In the genomic region with DNA sequence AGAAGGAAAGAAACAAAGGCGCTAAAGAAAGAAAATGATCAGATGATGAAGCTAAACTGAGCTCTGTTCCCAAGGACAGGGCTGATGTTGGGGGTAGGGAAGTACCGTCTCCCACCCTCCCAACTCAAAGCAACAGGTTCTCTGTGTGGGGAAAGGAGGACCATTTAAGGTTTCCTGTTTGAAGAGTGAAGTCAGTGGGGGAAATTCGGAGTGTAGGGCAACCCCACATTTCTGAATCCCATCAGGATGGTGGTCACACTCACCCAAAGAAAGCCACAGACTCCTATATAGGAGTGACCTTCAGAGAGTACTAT, we compare ENCODE assay signal across 11 cellular contexts.
"Had no signal": no experiment of that assay in that cellular context is flagged by ENCODE, and none has a peak within 500 bp of the region (broad histone marks: within the 10 kb centered on the region; RNA-seq: fewer than 3 reads in every experiment).

No MANE protein-coding gene starts in this region.

- H3K4me3 ChIP-seq: PC-9, SK-N-MC had no signal

- H3K4me3 Mint-ChIP-seq: activated B cell treated with CpG ODN at 0.5 μM for 24 hours; activated CD4-positive, alpha-beta T cell treated with anti-CD3 and anti-CD28 coated beads, Interleukin-2, amount 10 ng/mL, durations not matched to agents 24 days and 14 days; activated CD8-positive, alpha-beta memory T cell treated with anti-CD3 and anti-CD28 coated beads, Interleukin-2, amount 10 ng/mL, durations not matched to agents 7 days and 5 days; activated naive CD8-positive, alpha-beta T cell treated with anti-CD3 and anti-CD28 coated beads, Interleukin-2, amount 50 U/mL, for 24 hours; central memory CD8-positive, alpha-beta T cell; T-helper 1 cell treated with Interleukin-12 subunit alpha and Interleukin-12 subunit beta and Interleukin-4 antibody, amounts not matched to agents 30 μg/mL and 1 μg/mL, for 36 hours had no signal

- H3K27ac Mint-ChIP-seq: activated B cell treated with CpG ODN at 0.5 μM for 24 hours; activated CD4-positive, alpha-beta T cell treated with anti-CD3 and anti-CD28 coated beads, Interleukin-2, amount 10 ng/mL, durations not matched to agents 24 days and 14 days; activated CD8-positive, alpha-beta memory T cell treated with anti-CD3 and anti-CD28 coated beads, Interleukin-2, amount 10 ng/mL, durations not matched to agents 7 days and 5 days; activated naive CD4-positive, alpha-beta T cell treated with anti-CD3 and anti-CD28 coated beads, Interleukin-2, amount 50 U/mL, for 72 hours; activated naive CD8-positive, alpha-beta T cell treated with anti-CD3 and anti-CD28 coated beads, Interleukin-2, amount 50 U/mL, for 24 hours; T-helper 1 cell treated with Interleukin-12 subunit alpha and Interleukin-12 subunit beta and Interleukin-4 antibody, amounts not matched to agents 30 μg/mL and 1 μg/mL, for 36 hours had no signal

- H3K4me2 ChIP-seq: PC-9 had no signal

- H3K9me3 Mint-ChIP-seq: activated B cell treated with CpG ODN at 0.5 μM for 24 hours; activated CD4-positive, alpha-beta T cell treated with anti-CD3 and anti-CD28 coated beads, Interleukin-2, amount 10 ng/mL, durations not matched to agents 24 days and 14 days; activated naive CD4-positive, alpha-beta T cell treated with anti-CD3 and anti-CD28 coated beads, Interleukin-2, amount 50 U/mL, for 72 hours; activated naive CD8-positive, alpha-beta T cell treated with anti-CD3 and anti-CD28 coated beads, Interleukin-2, amount 50 U/mL, for 24 hours; activated T-cell treated with anti-CD3 and anti-CD28 coated beads, Interleukin-2, amount 50 U/mL, for 4 hours; central memory CD8-positive, alpha-beta T cell; T-helper 1 cell treated with Interleukin-12 subunit alpha and Interleukin-12 subunit beta and Interleukin-4 antibody, amounts not matched to agents 30 μg/mL and 1 μg/mL, for 36 hours had no signal

- H3K27ac ChIP-seq: PC-9, SK-N-MC had no signal

- H3K36me3 Mint-ChIP-seq: activated CD8-positive, alpha-beta memory T cell treated with anti-CD3 and anti-CD28 coated beads, Interleukin-2, amount 10 ng/mL, durations not matched to agents 7 days and 5 days; activated naive CD4-positive, alpha-beta T cell treated with anti-CD3 and anti-CD28 coated beads, Interleukin-2, amount 50 U/mL, for 72 hours had no signal

- H2AFZ ChIP-seq: PC-9 had no signal

- DNase-seq: NCI-H1436 treated with DMSO at 0.1 percent for 48 hours had no signal
